In genomic region chr3:40336511-40337135, GRCh38 we compare ENCODE assay signal across 1 cellular context.
TF ChIP-seq lines count a peak whose summit lies in the region.

No MANE protein-coding gene starts in this region.

TF ChIP-seq in K562, 482 proteins besides CTCF, POLR2A, EP300 and RAD21 (continued from another document and continues in another):
- TF ChIP-seq ZNF592 (IDR thresholded peaks at IDR 0.05) (peak; percentile 76), L3MBTL2 (IDR thresholded peaks at IDR 0.05) (peak; percentile 83), ZNF318 (IDR thresholded peaks at IDR 0.05; ENCODE audit: borderline replicate concordance in 1 of 2, low read depth in 1 of 2) (peak in 1 of 2 experiments; percentile 80; a peak in 1 of 4 replicates), RCOR1 (IDR thresholded peaks at IDR 0.05; ENCODE audit: borderline replicate concordance in 1 of 2, low read depth in 2 of 2, low read length in 2 of 2) (peak in 1 of 2 experiments; percentile 73; a peak in 1 of 4 replicates), DPF2 (IDR thresholded peaks at IDR 0.05) (peak; percentile 75), GTF2A2 (tag; IDR thresholded peaks at IDR 0.05) (no peak), KDM2B (CRISPR knock-in tag; IDR thresholded peaks at IDR 0.05) (peak; percentile 31; the same call in 1 of the 2 replicates), LEF1 (IDR thresholded peaks at IDR 0.05) (peak; percentile 81), TCF15 (CRISPR knock-in tag; IDR thresholded peaks at IDR 0.05) (no peak), ZNF12 (CRISPR knock-in tag; IDR thresholded peaks at IDR 0.05) (no peak), ZBTB11 (CRISPR knock-in tag; IDR thresholded peaks at IDR 0.05) (peak in 1 of 3 experiments; percentile 17; a peak in 1 of 6 replicates), ARHGAP35 (IDR thresholded peaks at IDR 0.05; ENCODE audit: partially characterized antibody) (no peak), TAF9B (IDR thresholded peaks at IDR 0.05; ENCODE audit: partially characterized antibody) (peak; percentile 63), HDAC3 (IDR thresholded peaks at IDR 0.05; ENCODE audit: borderline replicate concordance, partially characterized antibody) (peak; percentile 37), NCOR1 (IDR thresholded peaks at IDR 0.05) (peak; percentile 58), FOSL1 (tag; conservative IDR thresholded peaks at IDR 0.05) (peak; percentile 45; the same call in 1 of the 2 replicates), TEAD4 (IDR thresholded peaks at IDR 0.05; ENCODE audit: low read length) (peak; percentile 73), TEAD4 (CRISPR knock-in tag; IDR thresholded peaks at IDR 0.05; ENCODE audit: borderline replicate concordance) (no peak), NR2C2 (CRISPR knock-in tag; IDR thresholded peaks at IDR 0.05) (no peak), NR2C2 (tag; IDR thresholded peaks at IDR 0.05) (peak; percentile 22; the same call in 1 of the 2 replicates), ZNF584 (CRISPR knock-in tag; IDR thresholded peaks at IDR 0.05; ENCODE audit: low read depth) (0 out of 2 replicates have a peak, but pooled peaks have one; percentile 21), MYC (IDR thresholded peaks at IDR 0.05; ENCODE audit: low read depth, low read length) (peak; percentile 58), MYC (CRISPR knock-in tag; IDR thresholded peaks at IDR 0.05; ENCODE audit: borderline replicate concordance, low read depth) (no peak), TAL1 (IDR thresholded peaks at IDR 0.05) (peak; percentile 47), JUND (IDR thresholded peaks at IDR 0.05; ENCODE audit: borderline replicate concordance, low read depth, low read length) (peak; percentile 48), JUND (tag; IDR thresholded peaks at IDR 0.05; ENCODE audit: borderline replicate concordance, low read depth, low read length) (peak; percentile 62; the same call in 1 of the 3 replicates), ZNF263 (CRISPR knock-in tag; IDR thresholded peaks at IDR 0.05; ENCODE audit: borderline replicate concordance) (no peak), GTF2B (IDR thresholded peaks at IDR 0.05; ENCODE audit: extremely low read depth, insufficient read length) (no peak), NFIC (IDR thresholded peaks at IDR 0.05) (0 out of 2 replicates have a peak, but pooled peaks have one; percentile 33), TBL1XR1 (IDR thresholded peaks at IDR 0.05; ENCODE audit: low read length in 2 of 2) (peak in 1 of 2 experiments; percentile 61; a peak in 1 of 4 replicates), RAD51 (IDR thresholded peaks at IDR 0.05; ENCODE audit: borderline replicate concordance, low read depth) (peak; percentile 38; the same call in 1 of the 2 replicates), PYGO2 (tag; IDR thresholded peaks at IDR 0.05) (no peak), FOXA1 (IDR thresholded peaks at IDR 0.05; ENCODE audit: borderline replicate concordance) (0 out of 2 replicates have a peak, but pooled peaks have one; percentile 47), ZNF143 (CRISPR knock-in tag; IDR thresholded peaks at IDR 0.05) (no peak)
- TF ChIP-seq, protein P1, sequence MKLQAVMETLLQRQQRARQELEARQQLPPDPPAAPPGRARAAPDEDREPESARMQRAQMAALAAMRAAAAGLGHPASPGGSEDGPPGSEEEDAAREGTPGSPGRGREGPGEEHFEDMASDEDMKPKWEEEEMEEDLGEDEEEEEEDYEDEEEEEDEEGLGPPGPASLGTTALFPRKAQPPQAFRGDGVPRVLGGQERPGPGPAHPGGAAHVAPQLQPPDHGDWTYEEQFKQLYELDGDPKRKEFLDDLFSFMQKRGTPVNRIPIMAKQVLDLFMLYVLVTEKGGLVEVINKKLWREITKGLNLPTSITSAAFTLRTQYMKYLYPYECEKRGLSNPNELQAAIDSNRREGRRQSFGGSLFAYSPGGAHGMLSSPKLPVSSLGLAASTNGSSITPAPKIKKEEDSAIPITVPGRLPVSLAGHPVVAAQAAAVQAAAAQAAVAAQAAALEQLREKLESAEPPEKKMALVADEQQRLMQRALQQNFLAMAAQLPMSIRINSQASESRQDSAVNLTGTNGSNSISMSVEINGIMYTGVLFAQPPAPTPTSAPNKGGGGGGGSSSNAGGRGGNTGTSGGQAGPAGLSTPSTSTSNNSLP (IDR thresholded peaks at IDR 0.05; ENCODE audit: borderline replicate concordance, low read depth, low read length) = 0 out of 2 replicates have a peak, but pooled peaks have one; percentile 16
- TF ChIP-seq, protein P2, sequence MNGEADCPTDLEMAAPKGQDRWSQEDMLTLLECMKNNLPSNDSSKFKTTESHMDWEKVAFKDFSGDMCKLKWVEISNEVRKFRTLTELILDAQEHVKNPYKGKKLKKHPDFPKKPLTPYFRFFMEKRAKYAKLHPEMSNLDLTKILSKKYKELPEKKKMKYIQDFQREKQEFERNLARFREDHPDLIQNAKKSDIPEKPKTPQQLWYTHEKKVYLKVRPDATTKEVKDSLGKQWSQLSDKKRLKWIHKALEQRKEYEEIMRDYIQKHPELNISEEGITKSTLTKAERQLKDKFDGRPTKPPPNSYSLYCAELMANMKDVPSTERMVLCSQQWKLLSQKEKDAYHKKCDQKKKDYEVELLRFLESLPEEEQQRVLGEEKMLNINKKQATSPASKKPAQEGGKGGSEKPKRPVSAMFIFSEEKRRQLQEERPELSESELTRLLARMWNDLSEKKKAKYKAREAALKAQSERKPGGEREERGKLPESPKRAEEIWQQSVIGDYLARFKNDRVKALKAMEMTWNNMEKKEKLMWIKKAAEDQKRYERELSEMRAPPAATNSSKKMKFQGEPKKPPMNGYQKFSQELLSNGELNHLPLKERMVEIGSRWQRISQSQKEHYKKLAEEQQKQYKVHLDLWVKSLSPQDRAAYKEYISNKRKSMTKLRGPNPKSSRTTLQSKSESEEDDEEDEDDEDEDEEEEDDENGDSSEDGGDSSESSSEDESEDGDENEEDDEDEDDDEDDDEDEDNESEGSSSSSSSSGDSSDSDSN (IDR thresholded peaks at IDR 0.05; ENCODE audit: borderline replicate concordance in 1 of 2, low read depth in 2 of 2, low read length in 2 of 2) = 0 out of 4 replicates have a peak, but pooled peaks of 1 of the 2 experiments have one; percentile 20
